25 cellular contexts compared by ENCODE assay signal in genomic region chr12:119920064-119920463, GRCh38. TPM values are rescaled to one million over a fixed set of nuclear protein-coding genes. Genes with fewer than 3 reads are reported as not detected.
DNase-seq lines count a peak whose midpoint lies in the region; ATAC-seq, FAIRE-seq and TF ChIP-seq lines count a peak whose summit lies in the region.
"Had no signal": no experiment of that assay in that cellular context is flagged by ENCODE, and none has a peak within 500 bp of the region (broad histone marks: within the 10 kb centered on the region; RNA-seq: fewer than 3 reads in every experiment).

No MANE protein-coding gene starts in this region.

- CTCF ChIA-PET in HepG2 (lab: Yijun Ruan, JAX; ENCODE audit: low intra/inter-chr PET ratio, low total read pairs), result no interaction called here
- CTCF ChIA-PET in Panc1 (lab: Charles Lee), result no interaction called here

- peaks cover 10% of the 10 kb centered on the region for H3K27me3 Mint-ChIP-seq in endodermal cell (ENCODE audit: insufficient read depth)

- intact Hi-C loops in HepG2 (cut with micrococcal nuclease; ENCODE audit: unreplicated experiment) (no loop called here), right lobe of liver (cut with DNase I) (no loop called here), Panc1 (cut with micrococcal nuclease; ENCODE audit: unreplicated experiment) (no loop called here)

- H3K27ac ChIP-seq in HepG2 (ENCODE audit: extremely low read length, insufficient read depth, low read length) (no peak overlapping the region), right lobe of liver (no peak overlapping the region), Panc1 (ENCODE audit: low read length) (no peak overlapping the region), endodermal cell (ENCODE audit: low read depth, low read length) (no peak overlapping the region)
- H3K27ac ChIP-seq: 22Rv1, BLaER1 had no signal

- TF ChIP-seq RAD21 in HepG2 (CRISPR knock-in tag; IDR thresholded peaks at IDR 0.05), result no peak

- H3K27me3 ChIP-seq in HepG2 (ENCODE audit: control insufficient read depth in 1 of 2, insufficient read depth in 2 of 2, low read length in 2 of 2), result peaks cover 0 to 6% of the 10 kb centered on the region in 2 experiments; a peak in 1 of 5 replicates
- no peaks in the 10 kb centered on the region for H3K27me3 ChIP-seq in right lobe of liver
- no peaks in the 10 kb centered on the region for H3K27me3 ChIP-seq in Panc1 (ENCODE audit: control insufficient read depth, insufficient read depth, low read length)
- peaks cover 16% of the 10 kb centered on the region for H3K27me3 ChIP-seq in endodermal cell (ENCODE audit: control insufficient read depth, insufficient read depth, low read length, poor library complexity, severe bottlenecking)
- H3K27me3 ChIP-seq: BLaER1 had no signal

- H3K36me3 ChIP-seq in HepG2 (replicated peaks in 1 of 2; ENCODE audit: control insufficient read depth in 1 of 2, insufficient read depth in 2 of 2, low read length in 2 of 2), result no peaks in the 10 kb centered on the region
- no peaks in the 10 kb centered on the region for H3K36me3 ChIP-seq in right lobe of liver
- no peaks in the 10 kb centered on the region for H3K36me3 ChIP-seq in Panc1 (ENCODE audit: control insufficient read depth, insufficient read depth, low read length)
- no peaks in the 10 kb centered on the region for H3K36me3 ChIP-seq in endodermal cell (ENCODE audit: control insufficient read depth, insufficient read depth, low read length)
- H3K36me3 ChIP-seq: BE2C, BLaER1 had no signal

- H3K4me1 ChIP-seq in HepG2 (ENCODE audit: insufficient read depth, low read length), result peaks cover 6% of the 10 kb centered on the region; the same call in 1 of the 2 replicates
- H3K4me1 ChIP-seq in right lobe of liver, result no peaks in the 10 kb centered on the region
- H3K4me1 ChIP-seq in Panc1 (ENCODE audit: control insufficient read depth, insufficient read depth, low read length), result no peaks in the 10 kb centered on the region
- no peaks in the 10 kb centered on the region for H3K4me1 ChIP-seq in endodermal cell (ENCODE audit: control insufficient read depth, insufficient read depth, low read length)
- H3K4me1 ChIP-seq: BE2C, BLaER1 had no signal

- POLR2A ChIA-PET in HepG2 (lab: Yijun Ruan, JAX) (no interaction called here), Panc1 (lab: Charles Lee) (no interaction called here)

- H3K4me3 Mint-ChIP-seq in endodermal cell, result no peak overlapping the region
- H3K4me3 Mint-ChIP-seq: CD14-positive monocyte; CD4-positive, alpha-beta memory T cell; CD4-positive, CD25-positive, alpha-beta regulatory T cell; CD8-positive, alpha-beta memory T cell had no signal

- H2AFZ ChIP-seq in HepG2 (ENCODE audit: low read length), result no peak overlapping the region

- in situ Hi-C loops in HepG2 (cut with HindIII; ENCODE audit: extremely low pct_ligation_motif_present, low pct_unique_long_range_greater_than_20kb), result no loop called here
- in situ Hi-C loops in Panc1 (cut with HindIII; ENCODE audit: low pct_unique_long_range_greater_than_20kb, low sequenced_read_pairs), result no loop called here

- ATAC-seq in HepG2 (no peak), right lobe of liver (no peak), Panc1 (0 out of 2 replicates have a peak, but pooled peaks have one; percentile 45), GM18907 (IDR thresholded peaks at IDR 0.05; ENCODE audit: unreplicated experiment) (no peak)
- ATAC-seq: GM12878 had no signal

- TF ChIP-seq POLR2A in HepG2 (IDR thresholded peaks at IDR 0.05; ENCODE audit: insufficient read depth in 1 of 2, low read depth in 2 of 2, low read length in 2 of 2) (no peak), right lobe of liver (IDR thresholded peaks at IDR 0.05) (no peak)

- 39% methylated on average over 6 of the region's 6 CpGs for WGBS in HepG2 (ENCODE audit: low lambda C conversion rate)
- 56% methylated on average over 4 of the region's 6 CpGs for WGBS in right lobe of liver (ENCODE audit: insufficient coverage, low coverage, low lambda C conversion rate, missing lambda C conversion rate)
- 95% methylated on average over 5 to 6 of the region's 6 CpGs for WGBS in endodermal cell (ENCODE audit: insufficient coverage in 1 of 2, insufficient read length in 1 of 2), 2 experiments

- no peak overlapping the region for H3K9ac ChIP-seq in HepG2 (ENCODE audit: insufficient read depth, low read depth, low read length)
- H3K9ac ChIP-seq in endodermal cell (ENCODE audit: extremely low read depth, low read length, poor library complexity, severe bottlenecking), result no peak overlapping the region
- H3K9ac ChIP-seq: BLaER1 had no signal

- no peak for FAIRE-seq in HepG2 (lab: Jason Lieb, UNC)
- FAIRE-seq: GM12878, GM12892, GM18507 had no signal

- TF ChIP-seq EP300 in HepG2 (IDR thresholded peaks at IDR 0.05; ENCODE audit: low read depth in 2 of 2, low read length in 2 of 2) (no peak), HepG2 (CRISPR knock-in tag; IDR thresholded peaks at IDR 0.05; ENCODE audit: borderline replicate concordance) (no peak)

- H3K79me2 ChIP-seq in HepG2 (ENCODE audit: insufficient read depth, low read length), result no peaks in the 10 kb centered on the region

- H3K27ac Mint-ChIP-seq in endodermal cell, result no peak overlapping the region
- H3K27ac Mint-ChIP-seq: CD14-positive monocyte; CD4-positive, alpha-beta memory T cell; CD8-positive, alpha-beta memory T cell had no signal

- no peak for TF ChIP-seq CTCF in HepG2 (CRISPR knock-in tag; IDR thresholded peaks at IDR 0.05)
- no peak for TF ChIP-seq CTCF in right lobe of liver (IDR thresholded peaks at IDR 0.05)
- no peak for TF ChIP-seq CTCF in Panc1 (IDR thresholded peaks at IDR 0.05)
- TF ChIP-seq CTCF in endodermal cell (conservative IDR thresholded peaks at IDR 0.05), result no peak

- H3K9me3 ChIP-seq in HepG2 (ENCODE audit: low read length), result no peaks in the 10 kb centered on the region
- H3K9me3 ChIP-seq in right lobe of liver, result no peaks in the 10 kb centered on the region
- H3K9me3 ChIP-seq in Panc1 (ENCODE audit: control insufficient read depth, insufficient read depth, low read depth, low read length), result no peaks in the 10 kb centered on the region
- H3K9me3 ChIP-seq in endodermal cell (ENCODE audit: control insufficient read depth, low read length), result peaks cover 7% of the 10 kb centered on the region
- H3K9me3 ChIP-seq: BE2C, BLaER1 had no signal

- no peak overlapping the region for H3K4me2 ChIP-seq in HepG2 (ENCODE audit: low read depth, low read length)
- H3K4me2 ChIP-seq: BLaER1 had no signal

- no peaks in the 10 kb centered on the region for H3K36me3 Mint-ChIP-seq in endodermal cell (ENCODE audit: low read depth)
- H3K36me3 Mint-ChIP-seq: CD14-positive monocyte; CD4-positive, alpha-beta memory T cell; CD4-positive, CD25-positive, alpha-beta regulatory T cell; CD8-positive, alpha-beta memory T cell had no signal

- H3K4me3 ChIP-seq in HepG2 (replicated peaks in 1 of 3; ENCODE audit: insufficient read depth in 1 of 3, low read depth in 2 of 3, low read length in 3 of 3), result no peak overlapping the region
- H3K4me3 ChIP-seq in right lobe of liver, result no peak overlapping the region
- H3K4me3 ChIP-seq in Panc1 (ENCODE audit: low read depth in 2 of 2, low read length in 2 of 2), result no peak overlapping the region
- H3K4me3 ChIP-seq in endodermal cell (ENCODE audit: low read length), result no peak overlapping the region
- H3K4me3 ChIP-seq: BLaER1, GM12878 had no signal

- no peaks in the 10 kb centered on the region for H4K20me1 ChIP-seq in HepG2 (ENCODE audit: insufficient read depth, low read length)
- H4K20me1 ChIP-seq: BLaER1 had no signal

- BruUV-seq in HepG2 (replicated peaks; lab: Mats Ljungman, UMichigan) (no TSS peak), Panc1 (replicated peaks; lab: Mats Ljungman, UMichigan) (no TSS peak)

- DNase-seq in HepG2 (ENCODE audit: low spot score), result no peak
- no peak for DNase-seq in right lobe of liver
- no peak for DNase-seq in Panc1 (ENCODE audit: low read depth, low spot score)
- no peak for DNase-seq in endodermal cell
- DNase-seq: ACHN; BE2C; C1 segment of cervical spinal cord; CD4-positive, alpha-beta memory T cell; CD4-positive, CD25-positive, alpha-beta regulatory T cell; CD8-positive, alpha-beta memory T cell; COR-L47; DMS 273 treated with DMSO at 0.1 percent for 48 hours; DMS153; DMS53; DMS79; DND-41; EL; GDM1 had no signal

- H3K9me3 Mint-ChIP-seq in endodermal cell, result peaks cover 9% of the 10 kb centered on the region
- H3K9me3 Mint-ChIP-seq: CD4-positive, alpha-beta memory T cell; CD8-positive, alpha-beta memory T cell had no signal

- no peaks in the 10 kb centered on the region for H3K4me1 Mint-ChIP-seq in endodermal cell
- H3K4me1 Mint-ChIP-seq: CD14-positive monocyte; CD4-positive, alpha-beta memory T cell; CD4-positive, CD25-positive, alpha-beta regulatory T cell; CD8-positive, alpha-beta memory T cell had no signal

TF ChIP-seq in HepG2, 621 proteins besides CTCF, POLR2A, EP300 and RAD21 (continues in another document):
- TF ChIP-seq ZNF253 (CRISPR knock-in tag; IDR thresholded peaks at IDR 0.05; ENCODE audit: borderline replicate concordance), result no peak

RNA-seq across cellular contexts. Expression of gene CIT, which starts 42.9 kb away (rescaled TPM):
- total RNA-seq in HepG2 (2016; rRNA removed; fragmentation: Illumina TruSeq; extraction: Trizol), result 11.7 and 14.7 TPM in 2 replicates
- total RNA-seq in HepG2 (2016; cell fraction: cytosol; rRNA removed; fragmentation: Illumina TruSeq; extraction: Trizol; ENCODE audit: low read depth), result 4.8 and 5.0 TPM in 2 replicates
- 12.5 and 13.8 TPM in 2 replicates for total RNA-seq in HepG2 (2016; cell fraction: insoluble cytoplasmic fraction; rRNA removed; fragmentation: Illumina TruSeq; extraction: Trizol)
- 4.1 and 4.8 TPM in 2 replicates for total RNA-seq in HepG2 (2016; cell fraction: membrane; rRNA removed; fragmentation: Illumina TruSeq; extraction: Trizol)
- total RNA-seq in HepG2 (2016; cell fraction: nucleus; rRNA removed; fragmentation: Illumina TruSeq; extraction: Trizol), result 29.4 and 31.6 TPM in 2 replicates
- 6.0 and 7.7 TPM in 2 replicates for polyA plus RNA-seq in HepG2 (2011; rRNA removed)
- 3.3 and 4.0 TPM in 2 replicates for polyA plus RNA-seq in HepG2 (2011; cell fraction: cytosol; rRNA removed)
- 13.8 and 26.7 TPM in 2 replicates for polyA plus RNA-seq in HepG2 (2011; cell fraction: nucleus; rRNA removed)
- 4.3 and 6.6 TPM in 2 replicates for polyA plus RNA-seq in HepG2 (2012)
- 0.41 and 0.62 TPM in 2 replicates for polyA plus RNA-seq in HepG2 (2016; cell fraction: cytosol; fragmentation: Illumina TruSeq; extraction: Trizol; ENCODE audit: low read depth)
- polyA plus RNA-seq in HepG2 (2016; cell fraction: insoluble cytoplasmic fraction; fragmentation: Illumina TruSeq; extraction: Trizol; ENCODE audit: low read depth), result 5.1 and 7.3 TPM in 2 replicates
- polyA plus RNA-seq in HepG2 (2016; cell fraction: membrane; fragmentation: Illumina TruSeq; extraction: Trizol; ENCODE audit: low read depth), result 1.2 and 1.6 TPM in 2 replicates
- polyA plus RNA-seq in HepG2 (2016; cell fraction: nucleus; fragmentation: Illumina TruSeq; extraction: Trizol; ENCODE audit: insufficient read depth, low read depth), result 29.8 and 32.0 TPM in 2 replicates
- 19.2 and 66.1 TPM in 2 replicates for polyA minus RNA-seq in HepG2 (2011; rRNA and poly(A)+ RNA removed; ENCODE audit: low replicate concordance)
- 7.4 and 13.7 TPM in 2 replicates for polyA minus RNA-seq in HepG2 (2011; cell fraction: cytosol; rRNA and poly(A)+ RNA removed)
- 26.0 and 27.2 TPM in 2 replicates for polyA minus RNA-seq in HepG2 (2011; cell fraction: nucleus; rRNA and poly(A)+ RNA removed)
- 10 to 100 TPM in 1 of 6 experiments, 1 to 10 TPM in 5; 1.8 to 12.8 (median 3.3) TPM for total RNA-seq in right lobe of liver
- total RNA-seq in Panc1 (2021; ENCODE audit: unreplicated experiment), result 67.9 TPM
- 22.4 TPM for polyA plus RNA-seq in Panc1 (2012; ENCODE audit: insufficient read length)
- total RNA-seq in endodermal cell, result 10 to 100 TPM; 57.3 to 79.1 TPM
- polyA plus RNA-seq in endodermal cell (2013, experiment 1 of 2), result 38.3 TPM
- 44.6 TPM for polyA plus RNA-seq in endodermal cell (2013, experiment 2 of 2)
- polyA plus RNA-seq: CD14-positive monocyte had no signal
